19 cellular contexts compared by ENCODE assay signal in genomic region chr7:146885231-146885630, GRCh38.
DNase-seq lines count a peak whose midpoint lies in the region; TF ChIP-seq lines count a peak whose summit lies in the region.
"Had no signal": no experiment of that assay in that cellular context is flagged by ENCODE, and none has a peak within 500 bp of the region (broad histone marks: within the 10 kb centered on the region; RNA-seq: fewer than 3 reads in every experiment).

No MANE protein-coding gene starts in this region.

- H3K9me3 ChIP-seq in A673 (ENCODE audit: low read depth, low read length, poor library complexity, severe bottlenecking) (no peaks in the 10 kb centered on the region), OCI-LY1 (ENCODE audit: low read length) (peaks cover 19% of the 10 kb centered on the region; the same call in 1 of the 2 replicates), Caco-2 (no peaks in the 10 kb centered on the region), osteoblast (ENCODE audit: low read depth, low read length) (no peaks in the 10 kb centered on the region)
- H3K9me3 ChIP-seq: BE2C, BLaER1 had no signal

- H3K36me3 ChIP-seq in A673 (ENCODE audit: insufficient read depth, low read length, poor library complexity, severe bottlenecking): no peaks in the 10 kb centered on the region
- H3K36me3 ChIP-seq in OCI-LY1 (ENCODE audit: insufficient read depth, low read length): no peaks in the 10 kb centered on the region
- no peaks in the 10 kb centered on the region for H3K36me3 ChIP-seq in Caco-2 (ENCODE audit: control insufficient read depth, insufficient read depth, low read length)
- H3K36me3 ChIP-seq in osteoblast (ENCODE audit: insufficient read depth, low read length): no peaks in the 10 kb centered on the region
- H3K36me3 ChIP-seq: BE2C, BLaER1 had no signal

- H3K27ac ChIP-seq in A673 (ENCODE audit: low read depth, low read length, poor library complexity, severe bottlenecking) (peak overlapping the region; percentile 62), OCI-LY1 (ENCODE audit: low read depth, low read length, poor library complexity, severe bottlenecking) (no peak overlapping the region), osteoblast (ENCODE audit: low read depth, low read length) (no peak overlapping the region)
- H3K27ac ChIP-seq: 22Rv1, A549, BLaER1 had no signal

- H3K4me3 Mint-ChIP-seq in Caco-2 (ENCODE audit: unreplicated experiment): no peak overlapping the region
- H3K4me3 Mint-ChIP-seq: CD14-positive monocyte; CD4-positive, alpha-beta memory T cell; CD4-positive, CD25-positive, alpha-beta regulatory T cell; CD8-positive, alpha-beta memory T cell had no signal

- no peaks in the 10 kb centered on the region for H3K4me1 Mint-ChIP-seq in Caco-2 (ENCODE audit: low read depth, unreplicated experiment)
- H3K4me1 Mint-ChIP-seq: CD14-positive monocyte; CD4-positive, alpha-beta memory T cell; CD4-positive, CD25-positive, alpha-beta regulatory T cell; CD8-positive, alpha-beta memory T cell had no signal

- POLR2A ChIA-PET in A673 (lab: Charles Lee; ENCODE audit: low non-redundant PET) (no interaction called here), Caco-2 (lab: Charles Lee) (no interaction called here)

- H4K20me1 ChIP-seq in OCI-LY1 (ENCODE audit: insufficient read depth, low read length) (no peaks in the 10 kb centered on the region), osteoblast (ENCODE audit: insufficient read depth, low read length) (no peaks in the 10 kb centered on the region)
- H4K20me1 ChIP-seq: BLaER1 had no signal

- no peak for TF ChIP-seq CTCF in A673 (conservative IDR thresholded peaks at IDR 0.05; ENCODE audit: low read depth, low read length)
- TF ChIP-seq CTCF in OCI-LY1 (IDR thresholded peaks at IDR 0.05; ENCODE audit: low read length): no peak
- TF ChIP-seq CTCF in Caco-2 (IDR thresholded peaks at IDR 0.05; ENCODE audit: insufficient read depth in 1 of 2, low read depth in 1 of 2, low read length in 1 of 2, severe bottlenecking in 1 of 2, unreplicated experiment in 1 of 2): no peak
- TF ChIP-seq CTCF in osteoblast (IDR thresholded peaks at IDR 0.05; ENCODE audit: extremely low read depth, low read depth, low read length): no peak

- H2AFZ ChIP-seq in OCI-LY1 (ENCODE audit: low read length) (peak overlapping the region; percentile 76; the same call in 1 of the 2 replicates), osteoblast (ENCODE audit: low read length) (no peak overlapping the region)

- no peaks in the 10 kb centered on the region for H3K27me3 Mint-ChIP-seq in Caco-2 (ENCODE audit: insufficient read depth, unreplicated experiment)
- H3K27me3 Mint-ChIP-seq: CD4-positive, alpha-beta memory T cell; CD4-positive, CD25-positive, alpha-beta regulatory T cell; CD8-positive, alpha-beta memory T cell had no signal

- H3K79me2 ChIP-seq in OCI-LY1 (ENCODE audit: insufficient read depth, low read length) (no peaks in the 10 kb centered on the region), osteoblast (ENCODE audit: insufficient read depth, low read length) (no peaks in the 10 kb centered on the region)

- H3K9me2 ChIP-seq in OCI-LY1 (ENCODE audit: low read depth, low read length): no peaks in the 10 kb centered on the region

- H3K9ac ChIP-seq in OCI-LY1 (ENCODE audit: low read length): no peak overlapping the region
- H3K9ac ChIP-seq: BLaER1 had no signal

- intact Hi-C loops in A673 (cut with micrococcal nuclease; ENCODE audit: unreplicated experiment) (no loop called here), Caco-2 (cut with micrococcal nuclease; ENCODE audit: unreplicated experiment) (no loop called here)

- H3K27me3 ChIP-seq in A673 (replicated peaks; ENCODE audit: insufficient read depth, low read depth, low read length, poor library complexity) (no peaks in the 10 kb centered on the region), OCI-LY1 (ENCODE audit: insufficient read depth, low read length) (no peaks in the 10 kb centered on the region), Caco-2 (replicated peaks; ENCODE audit: control insufficient read depth, insufficient read depth, low read length) (no peaks in the 10 kb centered on the region), osteoblast (ENCODE audit: insufficient read depth, low read length) (no peaks in the 10 kb centered on the region)
- H3K27me3 ChIP-seq: BE2C, BLaER1 had no signal

- BruUV-seq in A673 (replicated peaks; lab: Mats Ljungman, UMichigan) (no TSS peak), Caco-2 (replicated peaks; lab: Mats Ljungman, UMichigan) (no TSS peak)

- H3K4me1 ChIP-seq in A673 (ENCODE audit: insufficient read depth, low read length, poor library complexity, severe bottlenecking) (peaks cover 17% of the 10 kb centered on the region), OCI-LY1 (ENCODE audit: insufficient read depth, low read length, severe bottlenecking) (peaks cover 10% of the 10 kb centered on the region), Caco-2 (no peaks in the 10 kb centered on the region), osteoblast (ENCODE audit: insufficient read depth, low read length) (no peaks in the 10 kb centered on the region)
- H3K4me1 ChIP-seq: A549, BE2C, BLaER1 had no signal

- DNase-seq in A673 (ENCODE audit: low spot score) (peak; percentile 73), left kidney (ENCODE audit: low read depth, low spot score) (peak; percentile 50), Caco-2 (no peak), osteoblast (ENCODE audit: insufficient read length, low spot score, missing footprints) (no peak)
- DNase-seq: ACHN; BE2C; C1 segment of cervical spinal cord; Calu3; CD4-positive, alpha-beta memory T cell; CD4-positive, CD25-positive, alpha-beta regulatory T cell; CD8-positive, alpha-beta memory T cell; COR-L47; DMS79 treated with DMSO at 0.1 percent for 48 hours; GF-D8 had no signal

- H3K4me2 ChIP-seq in OCI-LY1 (ENCODE audit: low read length) (no peak overlapping the region), osteoblast (ENCODE audit: insufficient read depth, low read length) (no peak overlapping the region)
- H3K4me2 ChIP-seq: A549, BLaER1 had no signal

- no peak overlapping the region for H3K4me3 ChIP-seq in A673 (ENCODE audit: low read depth, low read length, poor library complexity, severe bottlenecking)
- no peak overlapping the region for H3K4me3 ChIP-seq in OCI-LY1 (ENCODE audit: low read depth, low read length, poor library complexity, severe bottlenecking)
- H3K4me3 ChIP-seq in Caco-2 (ENCODE audit: low read depth, low read length): no peak overlapping the region
- no peak overlapping the region for H3K4me3 ChIP-seq in osteoblast (ENCODE audit: insufficient read depth, low read length)
- H3K4me3 ChIP-seq: A549, BLaER1 had no signal

- H3K9me3 Mint-ChIP-seq in Caco-2 (ENCODE audit: unreplicated experiment): no peaks in the 10 kb centered on the region

- no peak overlapping the region for H3K27ac Mint-ChIP-seq in Caco-2 (ENCODE audit: unreplicated experiment)
- H3K27ac Mint-ChIP-seq: CD14-positive monocyte; CD4-positive, alpha-beta memory T cell; CD4-positive, CD25-positive, alpha-beta regulatory T cell; CD8-positive, alpha-beta memory T cell had no signal

- H3K36me3 Mint-ChIP-seq in Caco-2 (ENCODE audit: insufficient read depth, unreplicated experiment): no peaks in the 10 kb centered on the region
- H3K36me3 Mint-ChIP-seq: CD14-positive monocyte; CD4-positive, alpha-beta memory T cell; CD4-positive, CD25-positive, alpha-beta regulatory T cell; CD8-positive, alpha-beta memory T cell had no signal

- no peaks in the 10 kb centered on the region for H3F3A ChIP-seq in OCI-LY1 (ENCODE audit: insufficient read depth, low read length)

- CTCF ChIA-PET in A673 (lab: Charles Lee) (no interaction called here), Caco-2 (lab: Charles Lee) (no interaction called here)

Comparison
In these comparisons a context has a peak if more than half of its experiments do, and no peak if none do; other contexts are left out.
1. DNase-seq: peak in A673 (single experiment) and left kidney (single experiment); none in Caco-2 (0 of 2) and osteoblast (single experiment).